In the genomic region with DNA sequence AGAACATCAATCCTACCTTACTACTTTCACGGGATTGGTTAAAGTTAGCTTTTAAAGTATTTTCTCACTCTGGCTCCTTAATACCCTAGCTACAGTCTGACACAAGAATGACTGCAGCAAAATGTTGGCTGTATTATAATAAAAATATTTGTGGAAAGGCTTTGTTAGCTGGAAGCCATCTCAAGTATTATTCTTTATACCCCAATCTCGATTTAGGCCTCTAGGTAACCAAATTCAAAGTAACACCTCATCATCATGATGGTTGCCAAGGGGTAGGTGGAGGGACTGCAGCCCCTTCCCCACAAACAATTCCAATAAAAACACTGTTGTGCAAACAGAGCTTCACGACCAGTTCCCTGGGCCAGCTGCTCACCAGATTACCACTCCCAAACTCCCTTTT, we compare ENCODE assay signal across 7 cellular contexts. TPM values are rescaled to one million over a fixed set of nuclear protein-coding genes. Genes with fewer than 3 reads are reported as not detected.
DNase-seq lines count a peak whose midpoint lies in the region; ATAC-seq and TF ChIP-seq lines count a peak whose summit lies in the region.

No MANE protein-coding gene starts in this region.

- H3K27me3 ChIP-seq in iPS-18a (ENCODE audit: control insufficient read depth, insufficient read depth, low read length) (no peaks in the 10 kb centered on the region), stomach (no peaks in the 10 kb centered on the region)

- intact Hi-C loops in activated CD8-positive, alpha-beta T cell treated with anti-CD3 and anti-CD28 coated beads for 36 hours (cut with micrococcal nuclease) = loop anchor here (1.0 kb wide), 1 partner anchor 15 kb away; a partner anchor contains a TSS
- intact Hi-C loops in stomach (cut with DNase I; ENCODE audit: low total_unique reads) = no loop called here

- H3K27ac Mint-ChIP-seq in activated CD8-positive, alpha-beta T cell treated with anti-CD3 and anti-CD28 coated beads for 36 hours = peak overlapping the region; percentile 93

- H3K9me3 ChIP-seq in iPS-18a (ENCODE audit: control insufficient read depth, low read depth, low read length) (no peaks in the 10 kb centered on the region), stomach (no peaks in the 10 kb centered on the region)

- H3K27me3 Mint-ChIP-seq in activated CD8-positive, alpha-beta T cell treated with anti-CD3 and anti-CD28 coated beads for 36 hours = no peaks in the 10 kb centered on the region

- no peak for TF ChIP-seq POLR2A in stomach (IDR thresholded peaks at IDR 0.05)

- peak overlapping the region; percentile 70 for H3K9ac ChIP-seq in iPS-18a (ENCODE audit: low read length)

- peak overlapping the region; percentile 86 for H3K4me3 Mint-ChIP-seq in activated CD8-positive, alpha-beta T cell treated with anti-CD3 and anti-CD28 coated beads for 36 hours

- H3K9me3 Mint-ChIP-seq in activated CD8-positive, alpha-beta T cell treated with anti-CD3 and anti-CD28 coated beads for 36 hours = no peaks in the 10 kb centered on the region

- WGBS in stomach, 5 donors = 23 to 31% (median 28%) methylated on average over 3 of the region's 3 CpGs

- H3K27ac ChIP-seq in iPS-18a (ENCODE audit: low read length) (peak overlapping the region; percentile 72), stomach (peak overlapping the region; percentile 89 to 98 (median 97))

- H3K4me3 ChIP-seq in iPS-18a (ENCODE audit: low read length) (peak overlapping the region; percentile 69), stomach (peak overlapping the region; percentile 79 to 99 (median 98))

- no peaks in the 10 kb centered on the region for H3K36me3 ChIP-seq in iPS-18a (ENCODE audit: control insufficient read depth, low read depth, low read length)
- no peaks in the 10 kb centered on the region for H3K36me3 ChIP-seq in stomach

- H3K4me1 ChIP-seq in iPS-18a (ENCODE audit: control insufficient read depth, low read depth, low read length) (peaks cover 11% of the 10 kb centered on the region), stomach (peaks cover 21 to 42% (median 24%) of the 10 kb centered on the region in 4 donors)

- H3K36me3 Mint-ChIP-seq in activated CD8-positive, alpha-beta T cell treated with anti-CD3 and anti-CD28 coated beads for 36 hours (ENCODE audit: low read depth) = peaks cover 10% of the 10 kb centered on the region

- TF ChIP-seq CTCF in activated CD8-positive, alpha-beta T cell treated with anti-CD3 and anti-CD28 coated beads for 36 hours (IDR thresholded peaks at IDR 0.05) = no peak
- no peak for TF ChIP-seq CTCF in stomach (IDR thresholded peaks at IDR 0.05)

- POLR2A ChIA-PET in activated CD8-positive, alpha-beta T cell treated with anti-CD3 and anti-CD28 coated beads for 36 hours (lab: Charles Lee) = interaction anchor here (0.6 to 5.0 kb wide), 7 partner anchors 11 to 92 kb away, joined by 3 to 52 read pairs (median 4); a partner anchor contains a TSS

- CTCF ChIA-PET in activated CD8-positive, alpha-beta T cell treated with anti-CD3 and anti-CD28 coated beads for 36 hours (lab: Charles Lee) = interaction anchor here (0.7 to 5.3 kb wide), 7 partner anchors 9 to 125 kb away, joined by 3 to 51 read pairs (median 3); a partner anchor contains a TSS

- ATAC-seq in HG02938 (IDR thresholded peaks at IDR 0.05; ENCODE audit: unreplicated experiment) = peak; percentile 1
- ATAC-seq in activated CD8-positive, alpha-beta T cell treated with anti-CD3 and anti-CD28 coated beads for 36 hours = no peak
- ATAC-seq in GM18861 (IDR thresholded peaks at IDR 0.05; ENCODE audit: unreplicated experiment) = no peak
- ATAC-seq in GM18520 (IDR thresholded peaks at IDR 0.05; ENCODE audit: unreplicated experiment) = no peak

- peaks cover 18% of the 10 kb centered on the region for H3K4me1 Mint-ChIP-seq in activated CD8-positive, alpha-beta T cell treated with anti-CD3 and anti-CD28 coated beads for 36 hours (ENCODE audit: low read depth)

- no peak for DNase-seq in activated CD8-positive, alpha-beta T cell treated with anti-CD3 and anti-CD28 coated beads for 36 hours
- no peak for DNase-seq in stomach
- no peak for DNase-seq in OCI-M1 (lab: John Stamatoyannopoulos, UW)

- TF ChIP-seq EP300 in stomach (IDR thresholded peaks at IDR 0.05) = no peak

RNA-seq across cellular contexts. Expression of a gene that starts 0.8 kb away (rescaled TPM):
- 100 to 1,000 TPM; 143 to 148 TPM for total RNA-seq in activated CD8-positive, alpha-beta T cell treated with anti-CD3 and anti-CD28 coated beads for 36 hours
- total RNA-seq in stomach = 10 to 100 TPM in 3 of 5 donors, 1 to 10 TPM in 2; 4.6 to 43.7 (median 26.8) TPM
- polyA plus RNA-seq in stomach = 10 to 100 TPM; 14.4 to 24.1 (median 21.2) TPM

RNA-seq across cellular contexts. Expression of a gene that starts 15.4 kb away (rescaled TPM):
- 10 to 100 TPM; 18.5 to 19.8 TPM for total RNA-seq in activated CD8-positive, alpha-beta T cell treated with anti-CD3 and anti-CD28 coated beads for 36 hours
- total RNA-seq in stomach = 10 to 100 TPM in 4 of 5 donors, 1 to 10 TPM in 1; 9.9 to 51.0 (median 27.0) TPM
- polyA plus RNA-seq in stomach = 1 to 10 TPM; 3.1 to 5.8 (median 4.0) TPM
